Comparison of ENCODE assay signal across 9 cellular contexts in the genomic region with DNA sequence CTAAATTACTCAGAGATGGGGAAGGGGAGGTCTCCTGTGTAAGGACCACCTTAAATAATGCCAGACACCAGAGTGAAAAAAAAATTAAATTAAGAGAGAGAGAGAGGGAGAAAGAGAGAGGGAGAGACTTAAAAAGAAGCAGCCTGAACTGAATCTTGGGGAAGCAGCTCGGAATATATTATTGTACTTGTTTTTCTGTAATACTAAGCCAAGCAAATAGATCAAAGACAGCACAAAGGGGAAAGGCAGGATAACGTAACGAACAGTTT. TPM values are rescaled to one million over a fixed set of nuclear protein-coding genes. Genes with fewer than 3 reads are reported as not detected.
DNase-seq lines count a peak whose midpoint lies in the region; ATAC-seq and TF ChIP-seq lines count a peak whose summit lies in the region.
"Had no signal": no experiment of that assay in that cellular context is flagged by ENCODE, and none has a peak within 500 bp of the region (broad histone marks: within the 10 kb centered on the region; RNA-seq: fewer than 3 reads in every experiment).

No MANE protein-coding gene starts in this region.

- intact Hi-C loops in breast epithelium (cut with DNase I; ENCODE audit: low total_unique reads) (no loop called here), mucosa of descending colon (cut with DNase I, micrococcal nuclease) (no loop called here)

- no peaks in the 10 kb centered on the region for H3K36me3 ChIP-seq in breast epithelium
- H3K36me3 ChIP-seq in mucosa of descending colon (ENCODE audit: low read depth), result no peaks in the 10 kb centered on the region

- H3K9me3 ChIP-seq in breast epithelium (no peaks in the 10 kb centered on the region), mucosa of descending colon (no peaks in the 10 kb centered on the region)

- peaks cover 2% of the 10 kb centered on the region for H3K36me3 Mint-ChIP-seq in activated naive CD4-positive, alpha-beta T cell treated with anti-CD3 and anti-CD28 coated beads, Interleukin-2, amount 10 ng/mL, durations not matched to agents 7 days and 5 days
- peaks cover 10% of the 10 kb centered on the region for H3K36me3 Mint-ChIP-seq in type B pancreatic cell

- TF ChIP-seq CTCF in breast epithelium (IDR thresholded peaks at IDR 0.05) (no peak), mucosa of descending colon (IDR thresholded peaks at IDR 0.05) (no peak), type B pancreatic cell (conservative IDR thresholded peaks at IDR 0.05) (no peak)

- peaks cover 16% of the 10 kb centered on the region for H3K4me1 Mint-ChIP-seq in activated naive CD4-positive, alpha-beta T cell treated with anti-CD3 and anti-CD28 coated beads, Interleukin-2, amount 10 ng/mL, durations not matched to agents 7 days and 5 days
- peaks cover 40% of the 10 kb centered on the region for H3K4me1 Mint-ChIP-seq in type B pancreatic cell (ENCODE audit: unreplicated experiment)

- H3K9me3 Mint-ChIP-seq in activated naive CD4-positive, alpha-beta T cell treated with anti-CD3 and anti-CD28 coated beads, Interleukin-2, amount 10 ng/mL, durations not matched to agents 7 days and 5 days, result no peaks in the 10 kb centered on the region
- H3K9me3 Mint-ChIP-seq in type B pancreatic cell, result no peaks in the 10 kb centered on the region

- peak overlapping the region; percentile 90 to 98 for H3K27ac ChIP-seq in breast epithelium

- no peak for ATAC-seq in mucosa of descending colon
- no peak for ATAC-seq in HG02884 (IDR thresholded peaks at IDR 0.05; ENCODE audit: unreplicated experiment)

- H3K27ac Mint-ChIP-seq in activated naive CD4-positive, alpha-beta T cell treated with anti-CD3 and anti-CD28 coated beads, Interleukin-2, amount 10 ng/mL, durations not matched to agents 7 days and 5 days, result no peak overlapping the region
- H3K27ac Mint-ChIP-seq in type B pancreatic cell, result peak overlapping the region; percentile 19

- no peak for TF ChIP-seq POLR2A in breast epithelium (IDR thresholded peaks at IDR 0.05)

- no peak for DNase-seq in activated naive CD4-positive, alpha-beta T cell treated with anti-CD3 and anti-CD28 coated beads, Interleukin-2, amount 10 ng/mL, durations not matched to agents 7 days and 5 days
- DNase-seq in activated naive CD4-positive, alpha-beta T cell treated with anti-CD3 and anti-CD28 coated beads, Interleukin-2, amount 50 U/mL, for 16 hours, result no peak
- DNase-seq in breast epithelium (ENCODE audit: low spot score in 2 of 2) (no peak), mucosa of descending colon (no peak), type B pancreatic cell (ENCODE audit: extremely low spot score, unreplicated experiment) (no peak), NCI-H345 treated with DMSO at 0.1 percent for 48 hours (lab: John Stamatoyannopoulos, UW; ENCODE audit: unreplicated experiment) (no peak), GOT3 (lab: John Stamatoyannopoulos, UW) (no peak)
- DNase-seq: SHP77 had no signal

- H3K4me3 Mint-ChIP-seq in activated naive CD4-positive, alpha-beta T cell treated with anti-CD3 and anti-CD28 coated beads, Interleukin-2, amount 10 ng/mL, durations not matched to agents 7 days and 5 days, result peak overlapping the region; percentile 34
- H3K4me3 Mint-ChIP-seq in type B pancreatic cell, result peak overlapping the region; percentile 86

- CTCF ChIA-PET in activated naive CD4-positive, alpha-beta T cell treated with anti-CD3 and anti-CD28 coated beads, Interleukin-2, amount 10 ng/mL, durations not matched to agents 7 days and 5 days (lab: Charles Lee), result no interaction called here

- peaks cover 49% of the 10 kb centered on the region for H3K27me3 Mint-ChIP-seq in activated naive CD4-positive, alpha-beta T cell treated with anti-CD3 and anti-CD28 coated beads, Interleukin-2, amount 10 ng/mL, durations not matched to agents 7 days and 5 days
- H3K27me3 Mint-ChIP-seq in type B pancreatic cell, result peaks cover 62% of the 10 kb centered on the region

- H3K27me3 ChIP-seq in breast epithelium, result peaks cover 0 to 74% of the 10 kb centered on the region in 2 donors

- H3K4me3 ChIP-seq in breast epithelium (peak overlapping the region; percentile 58 to 85 (median 79)), mucosa of descending colon (peak overlapping the region; percentile 26)

- H3K4me1 ChIP-seq in breast epithelium (no peaks in the 10 kb centered on the region), mucosa of descending colon (ENCODE audit: low read depth) (no peaks in the 10 kb centered on the region)

RNA-seq across cellular contexts. Expression of gene ZEB2, which starts 4.6 kb away (rescaled TPM):
- 100 to 1,000 TPM in 1 of 3 donors, 10 to 100 TPM in 2; 53.7 to 225 (median 83.2) TPM for total RNA-seq in breast epithelium
- 10 to 100 TPM; 19.0 to 80.1 (median 48.6) TPM for total RNA-seq in mucosa of descending colon
- 8.3 and 88.5 TPM in 2 replicates for total RNA-seq in type B pancreatic cell (ENCODE audit: low replicate concordance)
